28 cellular contexts compared by ENCODE assay signal in genomic region chr1:14903922-14904321, GRCh38.
"Had no signal": no experiment of that assay in that cellular context is flagged by ENCODE, and none has a peak within 500 bp of the region (broad histone marks: within the 10 kb centered on the region; RNA-seq: fewer than 3 reads in every experiment).

No MANE protein-coding gene starts in this region.

- H3K27ac Mint-ChIP-seq: dendritic cell treated with granulocyte-macrophage colony-stimulating factor and Interleukin-4, amounts not matched to agents 40 ng/mL and 50 ng/mL, for 4 days; effector memory CD8-positive, alpha-beta T cell; endodermal cell had no signal

- ATAC-seq: effector memory CD8-positive, alpha-beta T cell; esophagus mucosa; gastrocnemius medialis; gastroesophageal sphincter; heart left ventricle; heart right ventricle had no signal

- H3K27me3 ChIP-seq: colonic mucosa, dorsolateral prefrontal cortex, esophagus squamous epithelium, foreskin keratinocyte had no signal

- H3K4me3 Mint-ChIP-seq: dendritic cell treated with granulocyte-macrophage colony-stimulating factor and Interleukin-4, amounts not matched to agents 40 ng/mL and 50 ng/mL, for 4 days; effector memory CD8-positive, alpha-beta T cell; endodermal cell had no signal

- H3K36me3 ChIP-seq: colonic mucosa, esophagus muscularis mucosa, esophagus squamous epithelium, gastrocnemius medialis, gastroesophageal sphincter, heart left ventricle, heart right ventricle had no signal

- DNase-seq: colonic mucosa; cortex of kidney; dermis blood vessel endothelial cell; effector CD4-positive, alpha-beta T cell; effector CD8-positive, alpha-beta T cell; effector memory CD4-positive, alpha-beta T cell; effector memory CD8-positive, alpha-beta T cell; endodermal cell; erythroblast; esophagus squamous epithelium; foreskin fibroblast; foreskin keratinocyte; foreskin melanocyte; gastrocnemius medialis; head of caudate nucleus; heart left ventricle; heart right ventricle had no signal

- H3K9me3 Mint-ChIP-seq: dendritic cell treated with granulocyte-macrophage colony-stimulating factor and Interleukin-4, amounts not matched to agents 40 ng/mL and 50 ng/mL, for 4 days; effector memory CD8-positive, alpha-beta T cell; endodermal cell had no signal

- H3K4me1 ChIP-seq: colonic mucosa, esophagus muscularis mucosa, gastrocnemius medialis, gastroesophageal sphincter, heart left ventricle, heart right ventricle had no signal

- H3K9me3 ChIP-seq: colonic mucosa, esophagus muscularis mucosa, esophagus squamous epithelium, gastrocnemius medialis, gastroesophageal sphincter, heart left ventricle, heart right ventricle had no signal

- H3K27ac ChIP-seq: colonic mucosa, coronary artery, dorsolateral prefrontal cortex, epithelial cell of prostate, esophagus muscularis mucosa, esophagus squamous epithelium, foreskin keratinocyte, gastrocnemius medialis, gastroesophageal sphincter, heart left ventricle, heart right ventricle had no signal

- H3K4me3 ChIP-seq: colonic mucosa, coronary artery, dorsolateral prefrontal cortex, esophagus muscularis mucosa, esophagus squamous epithelium, gastrocnemius medialis, gastroesophageal sphincter, heart left ventricle, heart right ventricle had no signal

- FAIRE-seq: colon, endometrium, endothelial cell of umbilical vein, frontal cortex had no signal
